Comparison of ENCODE assay signal across 1 cellular context in genomic region chr1:206261473-206261872, GRCh38. TPM values are rescaled to one million over a fixed set of nuclear protein-coding genes. Genes with fewer than 3 reads are reported as not detected.
"Had no signal": no experiment of that assay in that cellular context is flagged by ENCODE, and none has a peak within 500 bp of the region (broad histone marks: within the 10 kb centered on the region; RNA-seq: fewer than 3 reads in every experiment).

No MANE protein-coding gene starts in this region.

RNA-seq across cellular contexts. Expression of gene FAM72A, which starts 58.8 kb away (rescaled TPM):
- total RNA-seq: bronchial epithelial cell had no signal
